ENCODE assay signal across 8 cellular contexts in genomic region chr13:100088282-100088647, GRCh38. TPM values are rescaled to one million over a fixed set of nuclear protein-coding genes. Genes with fewer than 3 reads are reported as not detected.
DNase-seq lines count a peak whose midpoint lies in the region; ATAC-seq, FAIRE-seq and TF ChIP-seq lines count a peak whose summit lies in the region.

No MANE protein-coding gene starts in this region.

- no peak for DNase-seq in stimulated activated naive CD8-positive, alpha-beta T cell treated with anti-CD3 and anti-CD28 coated beads, Interleukin-15, Interleukin-2, amounts not matched to agents 100 U/mL and 50 U/mL, for 24 hours
- DNase-seq in cardiac fibroblast (ENCODE audit: low read depth in 2 of 2), result no peak
- no peak for DNase-seq in aorta
- no peak for DNase-seq in urothelium cell line (ENCODE audit: low spot score)
- DNase-seq in SW480 (ENCODE audit: low spot score), result no peak

- peak overlapping the region; percentile 38 for H3K27ac Mint-ChIP-seq in stimulated activated naive CD8-positive, alpha-beta T cell treated with anti-CD3 and anti-CD28 coated beads, Interleukin-15, Interleukin-2, amounts not matched to agents 100 ng/mL and 50 ng/mL, for 24 hours

- H3K9me3 Mint-ChIP-seq in stimulated activated naive CD8-positive, alpha-beta T cell treated with anti-CD3 and anti-CD28 coated beads, Interleukin-15, Interleukin-2, amounts not matched to agents 100 ng/mL and 50 ng/mL, for 24 hours, result no peaks in the 10 kb centered on the region

- H3K36me3 ChIP-seq in mesodermal cell (ENCODE audit: control insufficient read depth, insufficient read depth, low read length) (peaks cover 6% of the 10 kb centered on the region), aorta (ENCODE audit: control insufficient read depth in 1 of 2, insufficient read depth in 2 of 2, low read length in 1 of 2) (no peaks in the 10 kb centered on the region)

- intact Hi-C loops in aorta (cut with DNase I), result no loop called here

- H3K4me3 Mint-ChIP-seq in stimulated activated naive CD8-positive, alpha-beta T cell treated with anti-CD3 and anti-CD28 coated beads, Interleukin-15, Interleukin-2, amounts not matched to agents 100 ng/mL and 50 ng/mL, for 24 hours, result peak overlapping the region; percentile 93

- no peaks in the 10 kb centered on the region for H3K27me3 ChIP-seq in aorta (ENCODE audit: control insufficient read depth in 1 of 2, insufficient read depth in 2 of 2, low read length in 1 of 2)

- H3K27ac ChIP-seq in mesodermal cell (ENCODE audit: low read depth, low read length, severe bottlenecking) (peak overlapping the region; percentile 82), aorta (ENCODE audit: low read depth in 1 of 2, low read length in 2 of 2) (no peak overlapping the region)

- H3K36me3 Mint-ChIP-seq in stimulated activated naive CD8-positive, alpha-beta T cell treated with anti-CD3 and anti-CD28 coated beads, Interleukin-15, Interleukin-2, amounts not matched to agents 100 ng/mL and 50 ng/mL, for 24 hours (ENCODE audit: low read depth), result peaks cover 9% of the 10 kb centered on the region

- H3K4me1 Mint-ChIP-seq in stimulated activated naive CD8-positive, alpha-beta T cell treated with anti-CD3 and anti-CD28 coated beads, Interleukin-15, Interleukin-2, amounts not matched to agents 100 ng/mL and 50 ng/mL, for 24 hours (ENCODE audit: low read depth), result peaks cover 28% of the 10 kb centered on the region

- H3K4me3 ChIP-seq in cardiac fibroblast (replicated peaks in 1 of 2; ENCODE audit: low read depth in 2 of 2, low read length in 2 of 2), result peak overlapping the region; percentile 84 to 93
- peak overlapping the region; percentile 86 for H3K4me3 ChIP-seq in mesodermal cell (ENCODE audit: extremely low read depth, insufficient read depth, low read length, poor library complexity, severe bottlenecking)
- peak overlapping the region; percentile 10 to 70 for H3K4me3 ChIP-seq in aorta (ENCODE audit: low read length in 2 of 2)

- no peaks in the 10 kb centered on the region for H3K9me3 ChIP-seq in mesodermal cell (ENCODE audit: control insufficient read depth, low read length)
- H3K9me3 ChIP-seq in aorta (ENCODE audit: control insufficient read depth, low read length), result no peaks in the 10 kb centered on the region

- no peak for ATAC-seq in stimulated activated naive CD8-positive, alpha-beta T cell treated with anti-CD3 and anti-CD28 coated beads, Interleukin-15, Interleukin-2, amounts not matched to agents 100 U/mL and 50 U/mL, for 24 hours
- ATAC-seq in aorta (ENCODE audit: low FRiP score) (no peak), HG02938 (IDR thresholded peaks at IDR 0.05; ENCODE audit: unreplicated experiment) (no peak)

- whole genome bisulfite sequencing in mesodermal cell (ENCODE audit: insufficient coverage in 2 of 2), 2 experiments, result 45 to 46% methylated on average over 7 to 8 of the region's 12 CpGs
- WGBS in aorta, 2 donors, result 41 to 57% methylated on average over 12 of the region's 12 CpGs

- H3K4me1 ChIP-seq in mesodermal cell (ENCODE audit: control insufficient read depth, insufficient read depth, low read length, poor library complexity, severe bottlenecking), result peaks cover 14% of the 10 kb centered on the region
- no peaks in the 10 kb centered on the region for H3K4me1 ChIP-seq in aorta (ENCODE audit: control insufficient read depth in 1 of 2, insufficient read depth in 2 of 2, low read length in 2 of 2)

- no peaks in the 10 kb centered on the region for H3K27me3 Mint-ChIP-seq in stimulated activated naive CD8-positive, alpha-beta T cell treated with anti-CD3 and anti-CD28 coated beads, Interleukin-15, Interleukin-2, amounts not matched to agents 100 ng/mL and 50 ng/mL, for 24 hours

- TF ChIP-seq CTCF in cardiac fibroblast (IDR thresholded peaks at IDR 0.05; ENCODE audit: low read depth, low read length), result no peak

- FAIRE-seq in urothelium cell line (lab: Jason Lieb, UNC), result no peak

RNA-seq across cellular contexts. Expression of gene PCCA, which starts 0.6 kb away (rescaled TPM):
- polyA plus RNA-seq in mesodermal cell (2013, experiment 1 of 2), result 41.3 TPM
- polyA plus RNA-seq in mesodermal cell (2013, experiment 2 of 2), result 45.1 TPM
- total RNA-seq in aorta, result 10 to 100 TPM; 25.5 to 37.4 TPM
- 10 to 100 TPM; 17.7 to 19.7 TPM for polyA plus RNA-seq in aorta
